Comparison of ENCODE assay signal across 27 cellular contexts in genomic region chr6:157452096-157452495, GRCh38.
"Had no signal": no experiment of that assay in that cellular context is flagged by ENCODE, and none has a peak within 500 bp of the region (broad histone marks: within the 10 kb centered on the region; RNA-seq: fewer than 3 reads in every experiment).

No MANE protein-coding gene starts in this region.

- ATAC-seq: activated CD8-positive, alpha-beta T cell treated with anti-CD3 and anti-CD28 coated beads, Interleukin-2, amount 10 ng/mL, durations not matched to agents 7 days and 5 days; activated naive CD4-positive, alpha-beta T cell treated with anti-CD3 and anti-CD28 coated beads, Interleukin-2, amount 50 U/mL, for 72 hours; activated naive CD8-positive, alpha-beta T cell treated with anti-CD3 and anti-CD28 coated beads, Interleukin-2, amount 50 U/mL, for 24 hours; body of pancreas; T-helper 17 cell; WTC11 had no signal

- H3K4me3 Mint-ChIP-seq: activated CD8-positive, alpha-beta T cell treated with anti-CD3 and anti-CD28 coated beads, Interleukin-2, amount 10 ng/mL, durations not matched to agents 7 days and 5 days; activated naive CD8-positive, alpha-beta T cell treated with anti-CD3 and anti-CD28 coated beads, Interleukin-2, amount 50 U/mL, for 24 hours; IgD-negative memory B cell; T-helper 17 cell; WTC11 had no signal

- H3K27ac ChIP-seq: ascending aorta, cardiac muscle cell, KMS-11 had no signal

- DNase-seq: activated CD4-positive, alpha-beta T cell treated with anti-CD3 and anti-CD28 coated beads for 48 hours; activated CD4-positive, alpha-beta T cell treated with anti-CD3 and anti-CD28 coated beads, Interleukin-2, amount 50 U/mL, for 4 hours; activated CD4-positive, CD25-positive, alpha-beta regulatory T cell treated with anti-CD3 and anti-CD28 coated beads, Interleukin-2, amount 50 U/mL, for 72 hours; activated CD8-positive, alpha-beta memory T cell treated with anti-CD3 and anti-CD28 coated beads, Interleukin-2, amount 50 U/mL, for 48 hours; activated CD8-positive, alpha-beta T cell treated with anti-CD3 and anti-CD28 coated beads, Interleukin-2, amount 10 ng/mL, durations not matched to agents 7 days and 5 days; activated effector memory CD4-positive, alpha-beta T cell treated with Interleukin-2 at 50 U/mL for 16 hours; activated naive CD4-positive, alpha-beta T cell treated with Interleukin-2 at 50 U/mL for 16 hours; activated naive CD8-positive, alpha-beta T cell treated with anti-CD3 and anti-CD28 coated beads, Interleukin-2, amount 50 U/mL, for 24 hours; activated T-cell treated with anti-CD3 and anti-CD28 coated beads, Interleukin-2, amount 50 U/mL, for 1 hour; amniotic stem cell; body of pancreas; NCI-H1092; NCI-H1417; NCI-H1930; NCI-H2107; NCI-H226; NCI-H526 treated with DMSO at 0.1 percent for 48 hours; NCI-H82; SIG-M5; T-helper 17 cell; T-helper 9 cell had no signal

- H3K9me3 Mint-ChIP-seq: activated naive CD8-positive, alpha-beta T cell treated with anti-CD3 and anti-CD28 coated beads, Interleukin-2, amount 50 U/mL, for 24 hours; IgD-negative memory B cell; WTC11 had no signal

- H3K27me3 ChIP-seq: ascending aorta, body of pancreas, cardiac muscle cell had no signal

- H3K36me3 Mint-ChIP-seq: WTC11 had no signal

- H3K4me1 ChIP-seq: ascending aorta had no signal

- H3K36me3 ChIP-seq: ascending aorta, cardiac muscle cell had no signal

- H3K9me3 ChIP-seq: ascending aorta, body of pancreas had no signal

- H3K27me3 Mint-ChIP-seq: activated naive CD8-positive, alpha-beta T cell treated with anti-CD3 and anti-CD28 coated beads, Interleukin-2, amount 50 U/mL, for 24 hours; T-helper 17 cell had no signal

- H3K27ac Mint-ChIP-seq: activated CD8-positive, alpha-beta T cell treated with anti-CD3 and anti-CD28 coated beads, Interleukin-2, amount 10 ng/mL, durations not matched to agents 7 days and 5 days; activated naive CD4-positive, alpha-beta T cell treated with anti-CD3 and anti-CD28 coated beads, Interleukin-2, amount 50 U/mL, for 72 hours; activated naive CD8-positive, alpha-beta T cell treated with anti-CD3 and anti-CD28 coated beads, Interleukin-2, amount 50 U/mL, for 24 hours; T-helper 17 cell; WTC11 had no signal

- H3K4me3 ChIP-seq: ascending aorta, body of pancreas, cardiac muscle cell had no signal
